Comparison of ENCODE assay signal across 20 cellular contexts in genomic region chr9:2047916-2048315, GRCh38. TPM values are rescaled to one million over a fixed set of nuclear protein-coding genes. Genes with fewer than 3 reads are reported as not detected.
DNase-seq lines count a peak whose midpoint lies in the region; TF ChIP-seq lines count a peak whose summit lies in the region.
"Had no signal": no experiment of that assay in that cellular context is flagged by ENCODE, and none has a peak within 500 bp of the region (broad histone marks: within the 10 kb centered on the region; RNA-seq: fewer than 3 reads in every experiment).

No MANE protein-coding gene starts in this region.

- no peak overlapping the region for H3K9ac ChIP-seq in endodermal cell (ENCODE audit: extremely low read depth, low read length, poor library complexity, severe bottlenecking)

- no peaks in the 10 kb centered on the region for H3K27me3 ChIP-seq in CD4-positive, alpha-beta memory T cell (ENCODE audit: insufficient read depth, low read length)
- H3K27me3 ChIP-seq in H7 (ENCODE audit: control insufficient read depth, insufficient read depth, low read length) (peaks cover 11% of the 10 kb centered on the region; the same call in 1 of the 2 replicates), endodermal cell (ENCODE audit: control insufficient read depth, insufficient read depth, low read length, poor library complexity, severe bottlenecking) (peaks cover 28% of the 10 kb centered on the region), HAP-1 (ENCODE audit: low read depth) (no peaks in the 10 kb centered on the region)
- H3K27me3 ChIP-seq: Peyer's patch had no signal

- no peak for DNase-seq in CD4-positive, alpha-beta memory T cell
- peak; percentile 34 for DNase-seq in H7
- DNase-seq in endodermal cell = no peak
- DNase-seq in neural crest cell (ENCODE audit: low read depth, low spot score) = no peak
- DNase-seq in HPDE6-E6E7 (ENCODE audit: extremely low spot score) = no peak
- no peak for DNase-seq in NCI-H1436 (lab: John Stamatoyannopoulos, UW)
- no peak for DNase-seq in HAP-1 (ENCODE audit: low spot score in 2 of 2)
- DNase-seq: C1 segment of cervical spinal cord, COR-L47, EL, Karpas-422, MM.1S, NCI-H1092 treated with DMSO at 0.1 percent for 48 hours, NCI-H1694, NCI-H2227 treated with DMSO at 0.1 percent for 48 hours, NCI-H524, Peyer's patch, Right ventricle myocardium superior had no signal

- no peak overlapping the region for H3K27ac ChIP-seq in CD4-positive, alpha-beta memory T cell (ENCODE audit: low read depth, low read length)
- H3K27ac ChIP-seq in endodermal cell (ENCODE audit: low read depth, low read length) = no peak overlapping the region
- H3K27ac ChIP-seq: A549, Peyer's patch, SK-N-MC had no signal

- no peaks in the 10 kb centered on the region for H3K9me3 ChIP-seq in CD4-positive, alpha-beta memory T cell (ENCODE audit: control insufficient read depth in 1 of 2, low read length in 2 of 2)
- H3K9me3 ChIP-seq in endodermal cell (ENCODE audit: control insufficient read depth, low read length) (peaks cover 6% of the 10 kb centered on the region), HAP-1 (no peaks in the 10 kb centered on the region)
- H3K9me3 ChIP-seq: A549, Peyer's patch had no signal

- CTCF ChIA-PET in CD4-positive, alpha-beta memory T cell (lab: Charles Lee; ENCODE audit: partially characterized antibody) = interaction anchor here (1.4 to 1.7 kb wide), 2 partner anchors 21 to 31 kb away, joined by 4 to 6 read pairs; no protein-coding TSS in a partner anchor

- peak overlapping the region in 1 of 8 donors; percentile 2 for H3K4me3 Mint-ChIP-seq in CD4-positive, alpha-beta memory T cell
- H3K4me3 Mint-ChIP-seq in endodermal cell = peak overlapping the region; percentile 59
- peak overlapping the region; percentile 33 for H3K4me3 Mint-ChIP-seq in neural crest cell

- no peak for TF ChIP-seq CTCF in endodermal cell (conservative IDR thresholded peaks at IDR 0.05)
- TF ChIP-seq CTCF in neural crest cell (conservative IDR thresholded peaks at IDR 0.05) = no peak

- H3K4me3 ChIP-seq in CD4-positive, alpha-beta memory T cell (ENCODE audit: low read length in 2 of 2) = no peak overlapping the region
- H3K4me3 ChIP-seq in H7 (ENCODE audit: insufficient read depth, low read depth, low read length) (no peak overlapping the region), endodermal cell (ENCODE audit: low read length) (no peak overlapping the region), HAP-1 (no peak overlapping the region)
- H3K4me3 ChIP-seq: A549, Peyer's patch, SK-N-MC had no signal

- peak overlapping the region; percentile 36 to 90 (median 67) for H3K27ac Mint-ChIP-seq in CD4-positive, alpha-beta memory T cell
- H3K27ac Mint-ChIP-seq in endodermal cell (no peak overlapping the region), neural crest cell (ENCODE audit: unreplicated experiment) (no peak overlapping the region)

- peaks cover 27 to 74% of the 10 kb centered on the region in 2 donors for H3K36me3 Mint-ChIP-seq in CD4-positive, alpha-beta memory T cell
- H3K36me3 Mint-ChIP-seq in endodermal cell (ENCODE audit: low read depth) = no peaks in the 10 kb centered on the region
- H3K36me3 Mint-ChIP-seq in neural crest cell (ENCODE audit: low read depth) = peaks cover 4% of the 10 kb centered on the region

- no peaks in the 10 kb centered on the region for H3K27me3 Mint-ChIP-seq in CD4-positive, alpha-beta memory T cell
- H3K27me3 Mint-ChIP-seq in endodermal cell (ENCODE audit: insufficient read depth) (peaks cover 20% of the 10 kb centered on the region), neural crest cell (ENCODE audit: low read depth) (peaks cover 94% of the 10 kb centered on the region)

- intact Hi-C loops in CD4-positive, alpha-beta memory T cell (cut with micrococcal nuclease) = no loop called here

- WGBS in endodermal cell (ENCODE audit: insufficient coverage in 1 of 2, insufficient read length in 1 of 2), 2 experiments = 71 to 85% methylated on average over 5 of the region's 5 CpGs

- H3K9me3 Mint-ChIP-seq in CD4-positive, alpha-beta memory T cell = peaks cover 0 to 5% (median 0%) of the 10 kb centered on the region in 8 donors
- no peaks in the 10 kb centered on the region for H3K9me3 Mint-ChIP-seq in endodermal cell
- H3K9me3 Mint-ChIP-seq in neural crest cell = no peaks in the 10 kb centered on the region

- H3K4me1 ChIP-seq in CD4-positive, alpha-beta memory T cell (ENCODE audit: insufficient read depth, low read length) = peaks cover 41% of the 10 kb centered on the region
- H3K4me1 ChIP-seq in endodermal cell (ENCODE audit: control insufficient read depth, insufficient read depth, low read length) (peaks cover 7% of the 10 kb centered on the region), HAP-1 (no peaks in the 10 kb centered on the region)
- H3K4me1 ChIP-seq: A549 had no signal

- in situ Hi-C loops in HAP-1 (cut with MboI; ENCODE audit: low sequenced_read_pairs) = no loop called here

- POLR2A ChIA-PET in CD4-positive, alpha-beta memory T cell (lab: Charles Lee; ENCODE audit: partially characterized antibody) = no interaction called here

- H3K36me3 ChIP-seq in CD4-positive, alpha-beta memory T cell (ENCODE audit: insufficient read depth, low read length) = peaks cover 16% of the 10 kb centered on the region
- H3K36me3 ChIP-seq in H7 (replicated peaks; ENCODE audit: control insufficient read depth, insufficient read depth, low read length) (no peaks in the 10 kb centered on the region), endodermal cell (ENCODE audit: control insufficient read depth, insufficient read depth, low read length) (no peaks in the 10 kb centered on the region), HAP-1 (replicated peaks) (no peaks in the 10 kb centered on the region)

- H3K4me1 Mint-ChIP-seq in CD4-positive, alpha-beta memory T cell = peaks cover 39 to 80% (median 55%) of the 10 kb centered on the region in 4 donors
- peaks cover 17% of the 10 kb centered on the region for H3K4me1 Mint-ChIP-seq in endodermal cell
- H3K4me1 Mint-ChIP-seq in neural crest cell = peaks cover 5% of the 10 kb centered on the region

RNA-seq across cellular contexts. Expression of gene SMARCA2, which starts 32.8 kb away (rescaled TPM):
- 100 to 1,000 TPM; 227 to 245 TPM for total RNA-seq in CD4-positive, alpha-beta memory T cell
- 10 to 100 TPM; 18.5 to 57.4 TPM for polyA plus RNA-seq in CD4-positive, alpha-beta memory T cell
- total RNA-seq in H7 (2014; rRNA removed; shearing (Covaris generic)) = 5.5 and 11.6 TPM in 2 replicates
- 1 to 10 TPM; 2.6 to 8.6 TPM for total RNA-seq in endodermal cell
- 5.4 TPM for polyA plus RNA-seq in endodermal cell (2013, experiment 1 of 2)
- 3.8 TPM for polyA plus RNA-seq in endodermal cell (2013, experiment 2 of 2)
- total RNA-seq in neural crest cell = 19.4 and 23.9 TPM in 2 replicates

Comparison
In these comparisons a context has a peak if more than half of its experiments do, and no peak if none do; other contexts are left out.
1. H3K27ac Mint-ChIP-seq: peak in CD4-positive, alpha-beta memory T cell (7 of 7); none in endodermal cell (single experiment) and neural crest cell (single experiment).